1 cellular context compared by ENCODE assay signal in genomic region chr19:45468803-45469131, GRCh38.
TF ChIP-seq lines count a peak whose summit lies in the region.

No MANE protein-coding gene starts in this region.

TF ChIP-seq in K562, 482 proteins besides CTCF, POLR2A, EP300 and RAD21:
- peak; percentile 60; the same call in 1 of the 2 replicates for TF ChIP-seq PHF8 (IDR thresholded peaks at IDR 0.05; ENCODE audit: borderline replicate concordance, low read length)
- no peak for TF ChIP-seq CCNT2 (IDR thresholded peaks at IDR 0.05; ENCODE audit: borderline replicate concordance, extremely low read depth, insufficient read length, low read depth, low read length)
- TF ChIP-seq EP400 (IDR thresholded peaks at IDR 0.05), result peak; percentile 49; the same call in 1 of the 2 replicates
- peak; percentile 44 for TF ChIP-seq CHD4 (IDR thresholded peaks at IDR 0.05; ENCODE audit: insufficient read depth, insufficient replicate concordance, low read depth, low read length, poor library complexity, severe bottlenecking)
- TF ChIP-seq SRF (CRISPR knock-in tag; IDR thresholded peaks at IDR 0.05), result no peak
- 0 out of 2 replicates have a peak, but pooled peaks have one; percentile 3 for TF ChIP-seq ELF1 (tag; IDR thresholded peaks at IDR 0.05)
- TF ChIP-seq PCBP1 (IDR thresholded peaks at IDR 0.05; ENCODE audit: low read depth, low read length, poor library complexity, severe bottlenecking), result peak; percentile 31
- TF ChIP-seq RBM25 (IDR thresholded peaks at IDR 0.05; ENCODE audit: low read depth, low read length, severe bottlenecking), result no peak
- TF ChIP-seq ETV5 (CRISPR knock-in tag; IDR thresholded peaks at IDR 0.05; ENCODE audit: low read depth), result 0 out of 2 replicates have a peak, but pooled peaks have one; percentile 6
- no peak for TF ChIP-seq BCL6 (CRISPR knock-in tag; IDR thresholded peaks at IDR 0.05)
